15 cellular contexts compared by ENCODE assay signal in the genomic region with DNA sequence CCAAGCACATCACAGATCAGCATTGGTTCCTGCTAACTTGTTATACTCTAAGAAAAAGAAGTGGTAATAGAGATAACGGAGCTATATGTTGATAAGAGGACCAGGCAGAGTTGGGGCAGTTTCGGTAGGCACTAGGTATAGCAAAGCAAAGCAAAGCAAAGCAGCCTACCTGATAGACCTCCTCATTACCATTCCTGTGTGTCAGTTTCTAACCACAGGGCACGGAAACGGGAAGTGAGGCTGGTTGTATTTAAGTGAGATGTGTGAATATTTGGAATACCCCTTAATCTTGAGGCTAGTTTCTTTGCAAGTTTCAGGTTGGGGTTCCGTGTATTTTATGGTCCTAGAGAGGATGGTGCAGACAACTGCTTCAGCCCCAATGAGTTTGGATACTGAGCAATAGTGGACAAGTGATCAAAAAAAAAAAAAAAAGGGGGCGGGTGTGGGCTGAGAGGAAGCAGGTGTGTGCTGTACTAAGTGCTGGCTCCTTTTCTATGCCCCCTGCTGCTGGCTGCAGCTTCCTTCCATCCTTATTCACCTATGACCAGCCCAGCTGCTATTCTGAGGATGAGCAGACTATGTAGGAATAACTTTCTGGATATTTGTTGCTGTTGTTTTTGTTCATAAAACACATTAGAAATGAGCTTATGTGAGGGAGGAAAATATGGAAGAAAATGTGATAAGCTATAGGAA.
"Had no signal": no experiment of that assay in that cellular context is flagged by ENCODE, and none has a peak within 500 bp of the region (broad histone marks: within the 10 kb centered on the region; RNA-seq: fewer than 3 reads in every experiment).

No MANE protein-coding gene starts in this region.

- H3K27ac Mint-ChIP-seq: activated CD8-positive, alpha-beta memory T cell treated with anti-CD3 and anti-CD28 coated beads, Interleukin-2, amount 10 ng/mL, durations not matched to agents 7 days and 5 days; activated naive CD8-positive, alpha-beta T cell; activated T-cell treated with anti-CD3 and anti-CD28 coated beads, Interleukin-2, amount 50 U/mL, for 24 hours; brain; endodermal cell; nephron progenitor cell had no signal

- DNase-seq: activated CD4-positive, alpha-beta T cell treated with anti-CD3 and anti-CD28 coated beads, Interleukin-2, amount 50 U/mL, for 4 hours; activated CD8-positive, alpha-beta memory T cell treated with anti-CD3 and anti-CD28 coated beads, Interleukin-2, amount 10 ng/mL, durations not matched to agents 7 days and 5 days; activated effector memory CD4-positive, alpha-beta T cell treated with anti-CD3 and anti-CD28 coated beads, Interleukin-2, amount 50 U/mL, for 16 hours; activated T-cell treated with anti-CD3 and anti-CD28 coated beads, Interleukin-2, amount 50 U/mL, for 24 hours; amygdala; endodermal cell; erythroblast; nephron progenitor cell; stimulated activated naive CD4-positive, alpha-beta T cell; substantia nigra; transverse colon had no signal

- H3K27me3 Mint-ChIP-seq: activated CD8-positive, alpha-beta memory T cell treated with anti-CD3 and anti-CD28 coated beads, Interleukin-2, amount 10 ng/mL, durations not matched to agents 7 days and 5 days; activated T-cell treated with anti-CD3 and anti-CD28 coated beads, Interleukin-2, amount 50 U/mL, for 24 hours; brain; central memory CD8-positive, alpha-beta T cell had no signal

- H3K4me3 Mint-ChIP-seq: activated CD8-positive, alpha-beta memory T cell treated with anti-CD3 and anti-CD28 coated beads, Interleukin-2, amount 10 ng/mL, durations not matched to agents 7 days and 5 days; activated naive CD8-positive, alpha-beta T cell; activated T-cell treated with anti-CD3 and anti-CD28 coated beads, Interleukin-2, amount 50 U/mL, for 24 hours; brain; central memory CD8-positive, alpha-beta T cell; endodermal cell; nephron progenitor cell had no signal

- H3K9me3 Mint-ChIP-seq: endodermal cell, nephron progenitor cell had no signal

- H3K4me1 Mint-ChIP-seq: activated CD8-positive, alpha-beta memory T cell treated with anti-CD3 and anti-CD28 coated beads, Interleukin-2, amount 10 ng/mL, durations not matched to agents 7 days and 5 days; central memory CD8-positive, alpha-beta T cell; endodermal cell had no signal

- ATAC-seq: activated CD8-positive, alpha-beta memory T cell treated with anti-CD3 and anti-CD28 coated beads, Interleukin-2, amount 10 ng/mL, durations not matched to agents 7 days and 5 days; sciatic nerve had no signal

- H3K36me3 Mint-ChIP-seq: activated CD8-positive, alpha-beta memory T cell treated with anti-CD3 and anti-CD28 coated beads, Interleukin-2, amount 10 ng/mL, durations not matched to agents 7 days and 5 days; activated naive CD8-positive, alpha-beta T cell; brain had no signal
